In the genomic region with DNA sequence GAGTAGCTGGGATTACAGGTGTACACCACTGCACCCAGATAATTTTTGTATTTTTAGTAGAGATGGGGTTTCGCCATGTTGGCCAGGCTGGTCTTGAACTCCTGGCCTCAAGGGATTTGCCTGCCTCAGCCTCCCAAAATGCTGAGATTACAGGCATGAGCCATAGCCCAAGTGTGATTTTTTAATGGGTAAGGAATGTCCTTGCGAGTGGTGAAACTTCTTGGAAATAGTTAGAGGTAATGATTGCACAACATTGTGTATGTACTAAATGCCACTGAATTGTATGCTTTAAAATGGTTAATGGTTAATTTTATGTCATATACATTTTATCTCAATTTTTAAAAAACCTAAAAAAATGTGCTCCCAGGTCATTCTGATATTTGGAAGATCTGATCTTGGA, we compare ENCODE assay signal across 1 cellular context.
A peak's percentile ranks its signal among the peaks of the same experiment; 100 is the strongest.
TF ChIP-seq lines count a peak whose summit lies in the region.

No MANE protein-coding gene starts in this region.

TF ChIP-seq in HepG2, 621 proteins besides CTCF, POLR2A, EP300 and RAD21 (continued from another document and continues in another):
- no peak for TF ChIP-seq FUBP1 (CRISPR knock-in tag; IDR thresholded peaks at IDR 0.05; ENCODE audit: borderline replicate concordance)
- TF ChIP-seq CEBPB (IDR thresholded peaks at IDR 0.05; ENCODE audit: borderline replicate concordance, low read depth, low read length): peak; percentile 92
- TF ChIP-seq ZNF644 (CRISPR knock-in tag; IDR thresholded peaks at IDR 0.05; ENCODE audit: low read depth): peak; percentile 39; the same call in 1 of the 2 replicates
- TF ChIP-seq AGO1 (IDR thresholded peaks at IDR 0.05; ENCODE audit: low read depth, low read length, poor library complexity, severe bottlenecking): no peak
- no peak for TF ChIP-seq GPN1 (CRISPR knock-in tag; IDR thresholded peaks at IDR 0.05; ENCODE audit: borderline replicate concordance)
- TF ChIP-seq, protein P1, sequence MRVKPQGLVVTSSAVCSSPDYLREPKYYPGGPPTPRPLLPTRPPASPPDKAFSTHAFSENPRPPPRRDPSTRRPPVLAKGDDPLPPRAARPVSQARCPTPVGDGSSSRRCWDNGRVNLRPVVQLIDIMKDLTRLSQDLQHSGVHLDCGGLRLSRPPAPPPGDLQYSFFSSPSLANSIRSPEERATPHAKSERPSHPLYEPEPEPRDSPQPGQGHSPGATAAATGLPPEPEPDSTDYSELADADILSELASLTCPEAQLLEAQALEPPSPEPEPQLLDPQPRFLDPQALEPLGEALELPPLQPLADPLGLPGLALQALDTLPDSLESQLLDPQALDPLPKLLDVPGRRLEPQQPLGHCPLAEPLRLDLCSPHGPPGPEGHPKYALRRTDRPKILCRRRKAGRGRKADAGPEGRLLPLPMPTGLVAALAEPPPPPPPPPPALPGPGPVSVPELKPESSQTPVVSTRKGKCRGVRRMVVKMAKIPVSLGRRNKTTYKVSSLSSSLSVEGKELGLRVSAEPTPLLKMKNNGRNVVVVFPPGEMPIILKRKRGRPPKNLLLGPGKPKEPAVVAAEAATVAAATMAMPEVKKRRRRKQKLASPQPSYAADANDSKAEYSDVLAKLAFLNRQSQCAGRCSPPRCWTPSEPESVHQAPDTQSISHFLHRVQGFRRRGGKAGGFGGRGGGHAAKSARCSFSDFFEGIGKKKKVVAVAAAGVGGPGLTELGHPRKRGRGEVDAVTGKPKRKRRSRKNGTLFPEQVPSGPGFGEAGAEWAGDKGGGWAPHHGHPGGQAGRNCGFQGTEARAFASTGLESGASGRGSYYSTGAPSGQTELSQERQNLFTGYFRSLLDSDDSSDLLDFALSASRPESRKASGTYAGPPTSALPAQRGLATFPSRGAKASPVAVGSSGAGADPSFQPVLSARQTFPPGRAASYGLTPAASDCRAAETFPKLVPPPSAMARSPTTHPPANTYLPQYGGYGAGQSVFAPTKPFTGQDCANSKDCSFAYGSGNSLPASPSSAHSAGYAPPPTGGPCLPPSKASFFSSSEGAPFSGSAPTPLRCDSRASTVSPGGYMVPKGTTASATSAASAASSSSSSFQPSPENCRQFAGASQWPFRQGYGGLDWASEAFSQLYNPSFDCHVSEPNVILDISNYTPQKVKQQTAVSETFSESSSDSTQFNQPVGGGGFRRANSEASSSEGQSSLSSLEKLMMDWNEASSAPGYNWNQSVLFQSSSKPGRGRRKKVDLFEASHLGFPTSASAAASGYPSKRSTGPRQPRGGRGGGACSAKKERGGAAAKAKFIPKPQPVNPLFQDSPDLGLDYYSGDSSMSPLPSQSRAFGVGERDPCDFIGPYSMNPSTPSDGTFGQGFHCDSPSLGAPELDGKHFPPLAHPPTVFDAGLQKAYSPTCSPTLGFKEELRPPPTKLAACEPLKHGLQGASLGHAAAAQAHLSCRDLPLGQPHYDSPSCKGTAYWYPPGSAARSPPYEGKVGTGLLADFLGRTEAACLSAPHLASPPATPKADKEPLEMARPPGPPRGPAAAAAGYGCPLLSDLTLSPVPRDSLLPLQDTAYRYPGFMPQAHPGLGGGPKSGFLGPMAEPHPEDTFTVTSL (CRISPR knock-in tag; IDR thresholded peaks at IDR 0.05; ENCODE audit: borderline replicate concordance): no peak
- no peak for TF ChIP-seq KIAA2018 (CRISPR knock-in tag; IDR thresholded peaks at IDR 0.05; ENCODE audit: borderline replicate concordance)
- no peak for TF ChIP-seq RFXANK (CRISPR knock-in tag; IDR thresholded peaks at IDR 0.05)
- TF ChIP-seq ZSCAN9 (CRISPR knock-in tag; IDR thresholded peaks at IDR 0.05; ENCODE audit: borderline replicate concordance): no peak
- TF ChIP-seq DRAP1 (CRISPR knock-in tag; IDR thresholded peaks at IDR 0.05): no peak
- peak; percentile 9 for TF ChIP-seq TEAD3 (CRISPR knock-in tag; optimal IDR thresholded peaks at IDR 0.05; ENCODE audit: borderline replicate concordance)
- no peak for TF ChIP-seq SALL2 (CRISPR knock-in tag; IDR thresholded peaks at IDR 0.05)
- TF ChIP-seq ZNF557 (CRISPR knock-in tag; IDR thresholded peaks at IDR 0.05): no peak
- no peak for TF ChIP-seq KAT7 (CRISPR knock-in tag; IDR thresholded peaks at IDR 0.05; ENCODE audit: borderline replicate concordance)
- no peak for TF ChIP-seq SOX13 (IDR thresholded peaks at IDR 0.05)
- TF ChIP-seq SOX13 (CRISPR knock-in tag; conservative IDR thresholded peaks at IDR 0.05 in 1 of 2, IDR thresholded peaks at IDR 0.05 in 1 of 2): peak in 1 of 2 experiments; percentile 31; a peak in 1 of 4 replicates
- no peak for TF ChIP-seq RAD51 (IDR thresholded peaks at IDR 0.05; ENCODE audit: borderline replicate concordance)
- no peak for TF ChIP-seq MAFG (CRISPR knock-in tag; IDR thresholded peaks at IDR 0.05)
- TF ChIP-seq IRF2 (CRISPR knock-in tag; IDR thresholded peaks at IDR 0.05): no peak
- TF ChIP-seq ZNF703 (CRISPR knock-in tag; IDR thresholded peaks at IDR 0.05; ENCODE audit: borderline replicate concordance): no peak
- TF ChIP-seq, protein P2, sequence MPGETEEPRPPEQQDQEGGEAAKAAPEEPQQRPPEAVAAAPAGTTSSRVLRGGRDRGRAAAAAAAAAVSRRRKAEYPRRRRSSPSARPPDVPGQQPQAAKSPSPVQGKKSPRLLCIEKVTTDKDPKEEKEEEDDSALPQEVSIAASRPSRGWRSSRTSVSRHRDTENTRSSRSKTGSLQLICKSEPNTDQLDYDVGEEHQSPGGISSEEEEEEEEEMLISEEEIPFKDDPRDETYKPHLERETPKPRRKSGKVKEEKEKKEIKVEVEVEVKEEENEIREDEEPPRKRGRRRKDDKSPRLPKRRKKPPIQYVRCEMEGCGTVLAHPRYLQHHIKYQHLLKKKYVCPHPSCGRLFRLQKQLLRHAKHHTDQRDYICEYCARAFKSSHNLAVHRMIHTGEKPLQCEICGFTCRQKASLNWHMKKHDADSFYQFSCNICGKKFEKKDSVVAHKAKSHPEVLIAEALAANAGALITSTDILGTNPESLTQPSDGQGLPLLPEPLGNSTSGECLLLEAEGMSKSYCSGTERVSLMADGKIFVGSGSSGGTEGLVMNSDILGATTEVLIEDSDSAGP (CRISPR knock-in tag; IDR thresholded peaks at IDR 0.05; ENCODE audit: borderline replicate concordance): no peak
- no peak for TF ChIP-seq CCAR2 (optimal IDR thresholded peaks at IDR 0.05; ENCODE audit: low read depth, low read length)
- TF ChIP-seq CREB3 (CRISPR knock-in tag; IDR thresholded peaks at IDR 0.05): no peak
- no peak for TF ChIP-seq SRF (IDR thresholded peaks at IDR 0.05; ENCODE audit: low read depth, low read length)
- TF ChIP-seq U2AF2 (IDR thresholded peaks at IDR 0.05; ENCODE audit: low read depth, low read length): no peak
- no peak for TF ChIP-seq ZNF563 (CRISPR knock-in tag; IDR thresholded peaks at IDR 0.05)
- TF ChIP-seq KDM4B (CRISPR knock-in tag; IDR thresholded peaks at IDR 0.05): no peak
- TF ChIP-seq MZF1 (CRISPR knock-in tag; IDR thresholded peaks at IDR 0.05; ENCODE audit: borderline replicate concordance): no peak
- TF ChIP-seq, protein P3, sequence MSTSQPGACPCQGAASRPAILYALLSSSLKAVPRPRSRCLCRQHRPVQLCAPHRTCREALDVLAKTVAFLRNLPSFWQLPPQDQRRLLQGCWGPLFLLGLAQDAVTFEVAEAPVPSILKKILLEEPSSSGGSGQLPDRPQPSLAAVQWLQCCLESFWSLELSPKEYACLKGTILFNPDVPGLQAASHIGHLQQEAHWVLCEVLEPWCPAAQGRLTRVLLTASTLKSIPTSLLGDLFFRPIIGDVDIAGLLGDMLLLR (CRISPR knock-in tag; IDR thresholded peaks at IDR 0.05): no peak
- TF ChIP-seq GMEB2 (CRISPR knock-in tag; IDR thresholded peaks at IDR 0.05; ENCODE audit: low read depth): no peak
- TF ChIP-seq TGIF2 (CRISPR knock-in tag; IDR thresholded peaks at IDR 0.05): no peak
- no peak for TF ChIP-seq MAX (IDR thresholded peaks at IDR 0.05)
- no peak for TF ChIP-seq THYN1 (CRISPR knock-in tag; IDR thresholded peaks at IDR 0.05; ENCODE audit: borderline replicate concordance, low read depth)
